ENCODE assay signal across 8 cellular contexts in the genomic region with DNA sequence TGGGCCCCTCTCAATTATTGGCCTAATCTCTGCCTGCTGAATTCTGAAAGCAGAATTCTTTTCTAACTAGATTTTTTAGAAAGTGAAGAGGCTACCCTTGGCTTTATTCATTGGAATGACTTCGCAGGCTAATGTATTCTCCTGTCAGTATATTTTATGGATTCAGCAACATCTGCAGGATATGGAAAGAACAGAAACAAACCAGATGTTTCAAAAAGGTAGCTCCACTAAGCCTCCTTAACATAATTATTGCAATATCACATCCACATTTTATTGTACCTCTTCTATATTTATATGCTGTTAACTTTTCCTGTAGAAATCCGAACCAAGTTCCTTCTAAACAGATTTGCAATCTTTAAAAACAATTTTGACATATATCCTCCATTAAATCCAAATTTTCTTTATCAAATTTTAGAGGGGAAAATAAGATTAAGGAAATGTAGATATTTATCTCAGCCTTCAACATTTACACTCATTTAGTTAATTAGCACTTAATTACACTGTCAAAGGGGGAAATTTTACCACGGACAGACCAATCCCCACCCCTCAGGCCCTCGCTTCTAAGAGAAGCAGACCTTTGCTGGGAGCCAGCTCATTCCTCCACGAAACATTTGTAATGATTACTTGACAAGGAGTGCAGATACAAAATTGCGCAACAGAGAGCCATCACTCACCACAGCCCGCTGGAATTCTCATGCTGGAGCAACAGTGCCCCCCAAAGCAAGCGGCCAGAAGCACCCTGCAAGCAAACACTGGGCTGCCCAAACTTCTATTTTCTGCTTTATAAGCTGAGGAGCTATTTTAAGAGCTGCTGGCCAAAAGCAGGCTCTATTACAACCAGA.
DNase-seq lines count a peak whose midpoint lies in the region; ATAC-seq, FAIRE-seq and TF ChIP-seq lines count a peak whose summit lies in the region.

No MANE protein-coding gene starts in this region.

- H3T11ph ChIP-seq in H9 (ENCODE audit: low read length): no peak overlapping the region

- H3K9me3 ChIP-seq in H9 (ENCODE audit: control insufficient read depth, low read depth, low read length): peaks cover 7% of the 10 kb centered on the region
- H3K9me3 ChIP-seq in PC-3 (ENCODE audit: low read length): no peaks in the 10 kb centered on the region
- peaks cover 8 to 15% of the 10 kb centered on the region in 2 experiments; a peak in 3 of 4 replicates for H3K9me3 ChIP-seq in H1 (ENCODE audit: insufficient read depth in 2 of 2, low read depth in 1 of 2, low read length in 1 of 2)
- no peaks in the 10 kb centered on the region for H3K9me3 ChIP-seq in lower lobe of right lung
- H3K9me3 ChIP-seq in tibial artery: no peaks in the 10 kb centered on the region

- intact Hi-C loops in PC-3 (cut with micrococcal nuclease) (loop anchor here (1.0 to 5.0 kb wide), 8 partner anchors 88 to 1221 kb away; no protein-coding TSS in a partner anchor), lower lobe of right lung (cut with DNase I) (no loop called here), tibial artery (cut with DNase I; ENCODE audit: low total_unique reads) (loop anchor here (5.0 kb wide), 1 partner anchor 1218 kb away; no protein-coding TSS in a partner anchor)

- no TSS peak for BruUV-seq in PC-3 (replicated peaks; lab: Mats Ljungman, UMichigan)

- H4K91ac ChIP-seq in H9 (ENCODE audit: insufficient read length, low read depth, low read length) (no peak overlapping the region), H1 (replicated peaks; ENCODE audit: insufficient read length, low read length) (no peak overlapping the region)

- H2AFZ ChIP-seq in H9 (ENCODE audit: low read length) (no peak overlapping the region), PC-3 (ENCODE audit: low read length) (peak overlapping the region; percentile 54; the same call in 1 of the 2 replicates), H1 (ENCODE audit: low read length) (no peak overlapping the region)

- H3K9me3 Mint-ChIP-seq in H9: peaks cover 13 to 16% of the 10 kb centered on the region in 2 experiments

- H3K56ac ChIP-seq in H9 (ENCODE audit: insufficient read length, low read depth, low read length) (no peak overlapping the region), H1 (replicated peaks; ENCODE audit: insufficient read length, low read depth, low read length) (no peak overlapping the region)

- H2BK12ac ChIP-seq in H9 (ENCODE audit: insufficient read length, low read depth, low read length) (no peak overlapping the region), H1 (ENCODE audit: low read depth, low read length) (no peak overlapping the region)

- no peak for TF ChIP-seq EP300 in H1 (IDR thresholded peaks at IDR 0.05; ENCODE audit: borderline replicate concordance in 1 of 2, low read depth in 2 of 2, low read length in 2 of 2)

- H3K23ac ChIP-seq in H9 (ENCODE audit: insufficient read length, low read depth, low read length) (no peak overlapping the region), H1 (ENCODE audit: insufficient read length) (no peak overlapping the region)

- no peak overlapping the region for H2AK5ac ChIP-seq in H9 (ENCODE audit: insufficient read length, low read length)
- H2AK5ac ChIP-seq in H1 (ENCODE audit: low read depth, low read length): no peak overlapping the region

- H3K27ac Mint-ChIP-seq in H9: peak overlapping the region in 1 of 3 experiments; percentile 54; a peak in 1 of 7 replicates

- H3K23me2 ChIP-seq in H9 (ENCODE audit: insufficient read length, low read depth, low read length, poor library complexity, severe bottlenecking) (no peaks in the 10 kb centered on the region), H1 (ENCODE audit: low read depth, low read length) (no peaks in the 10 kb centered on the region)

- H3K9ac ChIP-seq in H9 (ENCODE audit: extremely low read depth, insufficient read length, low read length): no peak overlapping the region
- H3K9ac ChIP-seq in PC-3 (ENCODE audit: low read length): no peak overlapping the region
- no peak overlapping the region for H3K9ac ChIP-seq in H1 (replicated peaks in 1 of 4; ENCODE audit: extremely low read depth in 1 of 4, low read depth in 3 of 4, low read length in 3 of 4)

- H3K4me3 ChIP-seq in PC-3 (ENCODE audit: low read length) (no peak overlapping the region), H1 (ENCODE audit: extremely low read depth in 1 of 4, insufficient read depth in 2 of 4, low read depth in 3 of 4, low read length in 4 of 4) (no peak overlapping the region), lower lobe of right lung (no peak overlapping the region), tibial artery (no peak overlapping the region)

- H3K9me2 ChIP-seq in PC-3 (replicated peaks; ENCODE audit: low read length): no peaks in the 10 kb centered on the region

- no peak for FAIRE-seq in H1 (lab: Jason Lieb, UNC)

- H3K36me3 ChIP-seq in PC-3 (ENCODE audit: low read depth, low read length) (no peaks in the 10 kb centered on the region), H1 (ENCODE audit: control insufficient read depth in 2 of 4, insufficient read depth in 4 of 4, low read length in 3 of 4) (no peaks in the 10 kb centered on the region), lower lobe of right lung (no peaks in the 10 kb centered on the region), tibial artery (no peaks in the 10 kb centered on the region)

- H3K18ac ChIP-seq in H9 (ENCODE audit: insufficient read length, low read depth, low read length): no peak overlapping the region
- no peak overlapping the region for H3K18ac ChIP-seq in H1 (ENCODE audit: extremely low read depth, low read length)

- H3K79me1 ChIP-seq in H9 (ENCODE audit: insufficient read depth, low read depth, low read length, poor library complexity, severe bottlenecking): no peaks in the 10 kb centered on the region
- H3K79me1 ChIP-seq in H1 (ENCODE audit: low read depth, low read length): no peaks in the 10 kb centered on the region

- H3K4me3 Mint-ChIP-seq in H9: no peak overlapping the region

- peak; percentile 74 for TF ChIP-seq CTCF in H9 (conservative IDR thresholded peaks at IDR 0.05)
- TF ChIP-seq CTCF in PC-3 (conservative IDR thresholded peaks at IDR 0.05; ENCODE audit: low read depth, low read length): peak; percentile 90
- TF ChIP-seq CTCF in H1 (IDR thresholded peaks at IDR 0.05; ENCODE audit: control extremely low read depth in 1 of 3, insufficient read depth in 1 of 3, low read depth in 1 of 3, low read length in 3 of 3): peak; percentile 74 to 85 (median 80)
- peak; percentile 61 for TF ChIP-seq CTCF in lower lobe of right lung (IDR thresholded peaks at IDR 0.05)
- TF ChIP-seq CTCF in tibial artery (IDR thresholded peaks at IDR 0.05): peak; percentile 62 to 69

- no peaks in the 10 kb centered on the region for H3F3A ChIP-seq in PC-3 (ENCODE audit: low read length, unreplicated experiment)

- H2BK15ac ChIP-seq in H9 (ENCODE audit: low read depth, low read length) (no peak overlapping the region), H1 (ENCODE audit: low read length) (no peak overlapping the region)

- H3K4me1 ChIP-seq in H9 (ENCODE audit: insufficient read depth, low read length): no peaks in the 10 kb centered on the region; the same call in 1 of the 2 replicates
- peaks cover 6% of the 10 kb centered on the region for H3K4me1 ChIP-seq in PC-3 (ENCODE audit: insufficient read depth, low read length)
- H3K4me1 ChIP-seq in H1 (replicated peaks in 1 of 4; ENCODE audit: control insufficient read depth in 3 of 4, insufficient read depth in 4 of 4, low read length in 3 of 4): peaks cover 0 to 4% (median 0%) of the 10 kb centered on the region in 4 experiments; a peak in 1 of 7 replicates
- H3K4me1 ChIP-seq in lower lobe of right lung: peaks cover 17% of the 10 kb centered on the region
- peaks cover 0 to 41% (median 16%) of the 10 kb centered on the region in 4 donors for H3K4me1 ChIP-seq in tibial artery

- H2BK120ac ChIP-seq in H9 (ENCODE audit: low read depth, low read length, poor library complexity, severe bottlenecking): no peak overlapping the region
- H2BK120ac ChIP-seq in H1 (replicated peaks; ENCODE audit: low read depth, low read length): no peak overlapping the region

- H3K27ac ChIP-seq in H9 (ENCODE audit: insufficient read length, low read depth, low read length) (no peak overlapping the region), PC-3 (ENCODE audit: low read length) (0 out of 2 replicates have a peak overlapping the region, but pooled peaks have one; percentile 19), H1 (ENCODE audit: low read depth, low read length) (no peak overlapping the region), lower lobe of right lung (peak overlapping the region; percentile 62), tibial artery (peak overlapping the region; percentile 18 to 32)

- H3K27me3 ChIP-seq in H9 (ENCODE audit: insufficient read depth, low read length): no peaks in the 10 kb centered on the region
- H3K27me3 ChIP-seq in PC-3 (ENCODE audit: low read length): no peaks in the 10 kb centered on the region
- H3K27me3 ChIP-seq in H1 (replicated peaks in 1 of 4; ENCODE audit: control insufficient read depth in 3 of 4, extremely low read depth in 1 of 4, insufficient read depth in 3 of 4, low read length in 3 of 4): no peaks in the 10 kb centered on the region
- no peaks in the 10 kb centered on the region for H3K27me3 ChIP-seq in lower lobe of right lung (ENCODE audit: low read depth)
- no peaks in the 10 kb centered on the region for H3K27me3 ChIP-seq in tibial artery

- TF ChIP-seq POLR2A in H1 (IDR thresholded peaks at IDR 0.05; ENCODE audit: control extremely low read depth in 1 of 2, low read depth in 2 of 2, low read length in 2 of 2): no peak

- H3K14ac ChIP-seq in H9 (ENCODE audit: insufficient read depth, low read length): no peak overlapping the region
- no peak overlapping the region for H3K14ac ChIP-seq in H1 (ENCODE audit: insufficient read length)

- H2BK20ac ChIP-seq in H9 (ENCODE audit: low read depth, low read length, poor library complexity, severe bottlenecking) (no peak overlapping the region), H1 (ENCODE audit: low read length) (no peak overlapping the region)

- peaks cover 6 to 10% of the 10 kb centered on the region in 2 experiments for H3K4me1 Mint-ChIP-seq in H9

- H4K5ac ChIP-seq in H9 (ENCODE audit: insufficient read length, low read depth, low read length) (no peak overlapping the region), H1 (ENCODE audit: insufficient read length, low read depth, low read length) (no peak overlapping the region)

- peaks cover 8 to 18% (median 8%) of the 10 kb centered on the region in 3 experiments for H3K36me3 Mint-ChIP-seq in H9 (ENCODE audit: insufficient read depth in 1 of 3, low read depth in 3 of 3)

- ATAC-seq in PC-3 (peak; percentile 100), lower lobe of right lung (peak; percentile 85 to 88), GM21825 (IDR thresholded peaks at IDR 0.05; ENCODE audit: unreplicated experiment) (no peak)

- H2BK5ac ChIP-seq in H9 (ENCODE audit: insufficient read length, low read length): no peak overlapping the region
- no peak overlapping the region for H2BK5ac ChIP-seq in H1 (ENCODE audit: low read depth, low read length)

- POLR2A ChIA-PET in PC-3 (lab: Charles Lee; ENCODE audit: unreplicated experiment) (no interaction called here), H1 (lab: Charles Lee; ENCODE audit: partially characterized antibody) (interaction anchor here (0.9 to 1.5 kb wide), 3 partner anchors 309 to 413 kb away, joined by 3 to 4 read pairs (median 4); a partner anchor contains a TSS)

- peaks cover 2% of the 10 kb centered on the region; the same call in 1 of the 2 replicates for H3K27me3 Mint-ChIP-seq in H9 (ENCODE audit: low read depth)

- CTCF ChIA-PET in PC-3 (lab: Charles Lee): interaction anchor here (0.6 to 1.1 kb wide), 8 partner anchors 107 to 413 kb away, joined by 3 to 12 read pairs (median 3); no protein-coding TSS in a partner anchor
- CTCF ChIA-PET in H1 (lab: Charles Lee; ENCODE audit: partially characterized antibody): interaction anchor here (0.6 to 3.1 kb wide), 27 partner anchors 10 to 933 kb away, joined by 3 to 21 read pairs (median 3); no protein-coding TSS in a partner anchor

- DNase-seq in AG20443 (ENCODE audit: low spot score) (peak; percentile 86), H9 (peak; percentile 73), PC-3 (peak; percentile 85), H1 (ENCODE audit: low read depth in 1 of 2, low spot score in 2 of 2) (peak; percentile 38 to 76), lower lobe of right lung (peak; percentile 63), tibial artery (peak; percentile 85 to 91), T-helper 1 cell (no peak)

- H4K8ac ChIP-seq in H9 (replicated peaks; ENCODE audit: insufficient read length, low read depth, low read length) (no peak overlapping the region), H1 (ENCODE audit: extremely low read depth, insufficient read depth, low read length) (no peak overlapping the region)

- H3K4me2 ChIP-seq in H9 (ENCODE audit: insufficient read depth, insufficient read length, low read length) (no peak overlapping the region), PC-3 (ENCODE audit: low read length) (peak overlapping the region; percentile 15), H1 (ENCODE audit: insufficient read depth in 1 of 2, low read depth in 2 of 2, low read length in 2 of 2) (no peak overlapping the region)

- H4K20me1 ChIP-seq in H9 (ENCODE audit: control insufficient read depth, insufficient read depth, insufficient read length) (no peaks in the 10 kb centered on the region), PC-3 (ENCODE audit: low read length) (no peaks in the 10 kb centered on the region), H1 (replicated peaks in 1 of 2; ENCODE audit: control insufficient read depth in 1 of 2, insufficient read depth in 2 of 2, low read length in 2 of 2) (no peaks in the 10 kb centered on the region)

- H3K79me2 ChIP-seq in H9 (ENCODE audit: insufficient read depth, low read length) (no peaks in the 10 kb centered on the region), PC-3 (ENCODE audit: low read length) (no peaks in the 10 kb centered on the region), H1 (ENCODE audit: control insufficient read depth in 1 of 2, insufficient read depth in 2 of 2, low read length in 2 of 2) (no peaks in the 10 kb centered on the region)

- peak; percentile 90 to 95 for TF ChIP-seq RAD21 in H1 (IDR thresholded peaks at IDR 0.05 in 1 of 2, conservative IDR thresholded peaks at IDR 0.05 in 1 of 2; ENCODE audit: low read depth in 2 of 2, low read length in 2 of 2)

- H3K4ac ChIP-seq in H9 (ENCODE audit: low read depth, low read length): no peak overlapping the region
- no peak overlapping the region for H3K4ac ChIP-seq in H1 (replicated peaks; ENCODE audit: insufficient read length, low read depth, low read length)

- WGBS in H9 (ENCODE audit: extremely low coverage, insufficient read length, low lambda C conversion rate): 100% methylated on average over 1 of the region's 8 CpGs
- 39% methylated on average over 8 of the region's 8 CpGs; no CpG with 5 or more reads in 1 of the 2 experiments for WGBS in H1 (ENCODE audit: extremely low coverage in 1 of 2, insufficient coverage in 1 of 2, insufficient read length in 1 of 2, insufficient replicate concordance in 2 of 2, low coverage in 1 of 2, low lambda C conversion rate in 2 of 2, missing lambda C conversion rate in 1 of 2), 2 experiments

Comparison
In these comparisons a context has a peak if more than half of its experiments do, and no peak if none do; other contexts are left out.
1. DNase-seq: peak in AG20443 (single experiment), H9 (single experiment), PC-3 (single experiment), H1 (2 of 2), lower lobe of right lung (single experiment) and tibial artery (2 of 2); none in T-helper 1 cell (0 of 5).
2. H3K27ac ChIP-seq: peak in PC-3 (single experiment), lower lobe of right lung (single experiment) and tibial artery (2 of 2); none in H9 (single experiment) and H1 (single experiment).
3. Peak in every context shown above with its lines, with median percentiles within 50 percentile points of each other: CTCF ChIP-seq.